18 cellular contexts compared by ENCODE assay signal in the genomic region with DNA sequence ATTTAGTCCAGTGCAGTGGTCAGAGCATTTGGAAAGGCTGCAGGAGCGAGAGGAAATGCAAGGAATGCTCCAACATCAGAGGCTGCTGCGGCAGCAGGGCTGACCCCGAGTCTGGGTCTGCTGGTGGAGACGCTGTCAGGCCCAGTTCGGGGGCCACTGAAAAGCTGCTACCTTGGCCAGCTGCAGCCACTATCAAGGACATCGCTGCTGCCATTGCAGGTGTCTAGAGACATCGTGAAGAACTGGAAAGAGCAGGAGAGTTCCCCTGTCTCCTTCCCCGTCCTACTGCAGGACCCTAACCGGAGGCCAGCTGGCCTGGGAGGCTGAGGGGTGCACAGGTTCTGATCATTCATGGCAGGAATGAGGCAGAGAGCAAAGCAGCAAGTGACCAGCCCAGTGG. TPM values are rescaled to one million over a fixed set of nuclear protein-coding genes. Genes with fewer than 3 reads are reported as not detected.
DNase-seq lines count a peak whose midpoint lies in the region; ATAC-seq, FAIRE-seq and TF ChIP-seq lines count a peak whose summit lies in the region.
"Had no signal": no experiment of that assay in that cellular context is flagged by ENCODE, and none has a peak within 500 bp of the region (broad histone marks: within the 10 kb centered on the region; RNA-seq: fewer than 3 reads in every experiment).

No MANE protein-coding gene starts in this region.

- H3K27ac ChIP-seq in SK-N-SH (ENCODE audit: low read depth in 2 of 2, low read length in 1 of 2) (no peak overlapping the region), H1 (ENCODE audit: low read depth, low read length) (no peak overlapping the region), neuronal stem cell (replicated peaks; ENCODE audit: low read length) (no peak overlapping the region), upper lobe of right lung (no peak overlapping the region)
- H3K27ac ChIP-seq: 22Rv1, BLaER1, GM23248 had no signal

- TF ChIP-seq RAD21 in SK-N-SH (IDR thresholded peaks at IDR 0.05; ENCODE audit: low read length) (no peak), H1 (IDR thresholded peaks at IDR 0.05 in 1 of 2, conservative IDR thresholded peaks at IDR 0.05 in 1 of 2; ENCODE audit: low read depth in 2 of 2, low read length in 2 of 2) (no peak)

- no peak overlapping the region for H3K9ac ChIP-seq in SK-N-SH
- H3K9ac ChIP-seq in H1 (replicated peaks in 1 of 4; ENCODE audit: extremely low read depth in 1 of 4, low read depth in 3 of 4, low read length in 3 of 4): no peak overlapping the region
- H3K9ac ChIP-seq in neuronal stem cell (ENCODE audit: low read depth, low read length, poor library complexity): no peak overlapping the region
- H3K9ac ChIP-seq: BLaER1, GM23248 had no signal

- peak overlapping the region; percentile 1; the same call in 1 of the 2 replicates for H2BK15ac ChIP-seq in H1 (ENCODE audit: low read length)
- no peak overlapping the region for H2BK15ac ChIP-seq in neuronal stem cell (ENCODE audit: low read length)

- H2BK12ac ChIP-seq in H1 (ENCODE audit: low read depth, low read length): no peak overlapping the region
- H2BK12ac ChIP-seq in neuronal stem cell (ENCODE audit: low read length): no peak overlapping the region

- intact Hi-C loops in upper lobe of right lung (cut with DNase I): no loop called here

- H4K5ac ChIP-seq in H1 (ENCODE audit: insufficient read length, low read depth, low read length): no peak overlapping the region

- TF ChIP-seq POLR2A in H1 (IDR thresholded peaks at IDR 0.05; ENCODE audit: control extremely low read depth in 1 of 2, low read depth in 2 of 2, low read length in 2 of 2): no peak

- no peaks in the 10 kb centered on the region for H3K27me3 ChIP-seq in SK-N-SH (ENCODE audit: insufficient read depth)
- H3K27me3 ChIP-seq in H1 (replicated peaks in 1 of 4; ENCODE audit: control insufficient read depth in 3 of 4, extremely low read depth in 1 of 4, insufficient read depth in 3 of 4, low read length in 3 of 4): no peaks in the 10 kb centered on the region; a peak in 1 of 7 replicates
- peaks cover 0 to 24% (median 0%) of the 10 kb centered on the region in 3 experiments for H3K27me3 ChIP-seq in neuronal stem cell (ENCODE audit: control insufficient read depth in 3 of 3, insufficient read depth in 3 of 3, low read depth in 1 of 3, low read length in 3 of 3)
- H3K27me3 ChIP-seq in upper lobe of right lung: no peaks in the 10 kb centered on the region

- no peak overlapping the region for H3K56ac ChIP-seq in H1 (replicated peaks; ENCODE audit: insufficient read length, low read depth, low read length)

- H3K18ac ChIP-seq in H1 (ENCODE audit: extremely low read depth, low read length) (no peak overlapping the region), neuronal stem cell (ENCODE audit: low read length) (peak overlapping the region; percentile 78)

- H2BK20ac ChIP-seq in H1 (ENCODE audit: low read length): no peak overlapping the region

- H3K4me3 ChIP-seq in SK-N-SH (ENCODE audit: low read depth in 2 of 2, low read length in 1 of 2) (no peak overlapping the region), H1 (ENCODE audit: extremely low read depth in 1 of 4, insufficient read depth in 2 of 4, low read depth in 3 of 4, low read length in 4 of 4) (no peak overlapping the region), neuronal stem cell (ENCODE audit: low read length in 2 of 2) (no peak overlapping the region), upper lobe of right lung (no peak overlapping the region)
- H3K4me3 ChIP-seq: BLaER1, GM23248 had no signal

- no peak for TF ChIP-seq CTCF in SK-N-SH (IDR thresholded peaks at IDR 0.05)
- no peak for TF ChIP-seq CTCF in H1 (IDR thresholded peaks at IDR 0.05; ENCODE audit: control extremely low read depth in 1 of 3, insufficient read depth in 1 of 3, low read depth in 1 of 3, low read length in 3 of 3)
- TF ChIP-seq CTCF in upper lobe of right lung (IDR thresholded peaks at IDR 0.05): no peak

- H3K14ac ChIP-seq in H1 (ENCODE audit: insufficient read length): no peak overlapping the region
- H3K14ac ChIP-seq in neuronal stem cell (ENCODE audit: low read length): no peak overlapping the region

- no peak overlapping the region for H2AFZ ChIP-seq in SK-N-SH (ENCODE audit: low read depth)
- H2AFZ ChIP-seq in H1 (ENCODE audit: low read length): no peak overlapping the region
- H2AFZ ChIP-seq in neuronal stem cell (ENCODE audit: low read length): no peak overlapping the region
- H2AFZ ChIP-seq: GM23248 had no signal

- peak; percentile 6 for DNase-seq in SK-N-SH
- DNase-seq in H1 (ENCODE audit: low read depth in 1 of 2, low spot score in 2 of 2): no peak
- no peak for DNase-seq in neuronal stem cell (ENCODE audit: low spot score)
- DNase-seq in upper lobe of right lung: peak; percentile 41
- DNase-seq in NCI-H748 (lab: John Stamatoyannopoulos, UW; ENCODE audit: unreplicated experiment): no peak
- DNase-seq in hepatic stellate cell (ENCODE audit: low spot score): no peak
- DNase-seq: AML-193; CD8-positive, alpha-beta memory T cell; GM23248; H9 had no signal

- TF ChIP-seq EP300 in SK-N-SH (IDR thresholded peaks at IDR 0.05; ENCODE audit: borderline replicate concordance in 1 of 2, low read depth in 1 of 2, low read length in 1 of 2) (no peak), H1 (IDR thresholded peaks at IDR 0.05; ENCODE audit: borderline replicate concordance in 1 of 2, low read depth in 2 of 2, low read length in 2 of 2) (no peak)

- ATAC-seq in SK-N-SH treated with all-trans-retinoic acid at 6 μM for 48 hours: no peak
- ATAC-seq in upper lobe of right lung: no peak
- no peak for ATAC-seq in esophagus mucosa

- no peak overlapping the region for H4K91ac ChIP-seq in H1 (replicated peaks; ENCODE audit: insufficient read length, low read length)
- H4K91ac ChIP-seq in neuronal stem cell (ENCODE audit: low read depth, low read length, poor library complexity): no peak overlapping the region

- POLR2A ChIA-PET in SK-N-SH (lab: Yijun Ruan, JAX) (no interaction called here), H1 (lab: Charles Lee; ENCODE audit: partially characterized antibody) (no interaction called here)

- no peaks in the 10 kb centered on the region for H3K9me3 ChIP-seq in SK-N-SH
- H3K9me3 ChIP-seq in H1 (ENCODE audit: insufficient read depth in 2 of 2, low read depth in 1 of 2, low read length in 1 of 2): no peaks in the 10 kb centered on the region
- no peaks in the 10 kb centered on the region for H3K9me3 ChIP-seq in neuronal stem cell (replicated peaks in 1 of 2; ENCODE audit: control insufficient read depth in 2 of 2, insufficient read depth in 1 of 2, low read depth in 1 of 2, low read length in 2 of 2)
- H3K9me3 ChIP-seq in upper lobe of right lung: no peaks in the 10 kb centered on the region

- 34% methylated on average over 8 of the region's 9 CpGs for WGBS in SK-N-SH (ENCODE audit: low lambda C conversion rate)
- 93% methylated on average over 9 of the region's 9 CpGs; no CpG with 5 or more reads in 1 of the 2 experiments for WGBS in H1 (ENCODE audit: extremely low coverage in 1 of 2, insufficient coverage in 1 of 2, insufficient read length in 1 of 2, insufficient replicate concordance in 2 of 2, low coverage in 1 of 2, low lambda C conversion rate in 2 of 2, missing lambda C conversion rate in 1 of 2), 2 experiments
- no CpG with 5 or more reads among the region's 9 CpGs for WGBS in neuronal stem cell (ENCODE audit: extremely low coverage in 2 of 2, insufficient read length in 2 of 2, insufficient replicate concordance in 1 of 2), 2 donors

- H2BK120ac ChIP-seq in H1 (replicated peaks; ENCODE audit: low read depth, low read length) (no peak overlapping the region), neuronal stem cell (ENCODE audit: low read depth, low read length) (no peak overlapping the region)

- H2AK5ac ChIP-seq in H1 (ENCODE audit: low read depth, low read length) (no peak overlapping the region), neuronal stem cell (ENCODE audit: low read depth, low read length) (no peak overlapping the region)

- H3K4ac ChIP-seq in H1 (replicated peaks; ENCODE audit: insufficient read length, low read depth, low read length) (no peak overlapping the region), neuronal stem cell (ENCODE audit: low read length) (no peak overlapping the region)

- H3K79me2 ChIP-seq in SK-N-SH (ENCODE audit: insufficient read depth) (no peaks in the 10 kb centered on the region), H1 (ENCODE audit: control insufficient read depth in 1 of 2, insufficient read depth in 2 of 2, low read length in 2 of 2) (no peaks in the 10 kb centered on the region)

- H2BK5ac ChIP-seq in H1 (ENCODE audit: low read depth, low read length) (no peak overlapping the region), neuronal stem cell (ENCODE audit: low read length) (no peak overlapping the region)

- H3K23ac ChIP-seq in H1 (ENCODE audit: insufficient read length) (no peak overlapping the region), neuronal stem cell (ENCODE audit: low read depth, low read length, poor library complexity) (no peak overlapping the region)

- H4K8ac ChIP-seq in H1 (ENCODE audit: extremely low read depth, insufficient read depth, low read length): no peak overlapping the region
- H4K8ac ChIP-seq in neuronal stem cell (ENCODE audit: low read depth, low read length): no peak overlapping the region

- no peaks in the 10 kb centered on the region for H3F3A ChIP-seq in SK-N-SH (replicated peaks; ENCODE audit: insufficient read depth)

- H3K4me1 ChIP-seq in SK-N-SH (ENCODE audit: control insufficient read depth in 1 of 2, insufficient read depth in 2 of 2, low read depth in 1 of 2, low read length in 1 of 2): no peaks in the 10 kb centered on the region
- peaks cover 0 to 6% (median 2%) of the 10 kb centered on the region in 4 experiments; a peak in 4 of 7 replicates for H3K4me1 ChIP-seq in H1 (replicated peaks in 1 of 4; ENCODE audit: control insufficient read depth in 3 of 4, insufficient read depth in 4 of 4, low read length in 3 of 4)
- H3K4me1 ChIP-seq in neuronal stem cell (ENCODE audit: control insufficient read depth in 2 of 2, insufficient read depth in 1 of 2, low read depth in 1 of 2, low read length in 2 of 2): no peaks in the 10 kb centered on the region
- H3K4me1 ChIP-seq in upper lobe of right lung: no peaks in the 10 kb centered on the region

- no peak overlapping the region for H3K4me2 ChIP-seq in SK-N-SH
- no peak overlapping the region for H3K4me2 ChIP-seq in H1 (ENCODE audit: insufficient read depth in 1 of 2, low read depth in 2 of 2, low read length in 2 of 2)
- no peak overlapping the region for H3K4me2 ChIP-seq in neuronal stem cell (ENCODE audit: insufficient read depth, low read length, poor library complexity, severe bottlenecking)
- H3K4me2 ChIP-seq: BLaER1 had no signal

- H3K79me1 ChIP-seq in H1 (ENCODE audit: low read depth, low read length): no peaks in the 10 kb centered on the region
- H3K79me1 ChIP-seq in neuronal stem cell (ENCODE audit: low read depth, low read length): no peaks in the 10 kb centered on the region

- no peak for FAIRE-seq in H1 (lab: Jason Lieb, UNC)
- FAIRE-seq: GM18507 had no signal

- CTCF ChIA-PET in SK-N-SH (lab: Yijun Ruan, JAX): no interaction called here
- CTCF ChIA-PET in H1 (lab: Charles Lee; ENCODE audit: partially characterized antibody): interaction anchor here (1.0 to 14.7 kb wide), 7 partner anchors 42 to 140 kb away, joined by 3 to 237 read pairs (median 3); a partner anchor contains a TSS

- H3K36me3 ChIP-seq in SK-N-SH (replicated peaks in 1 of 2; ENCODE audit: control insufficient read depth in 1 of 2, insufficient read depth in 2 of 2, low read length in 1 of 2) (no peaks in the 10 kb centered on the region), H1 (ENCODE audit: control insufficient read depth in 2 of 4, insufficient read depth in 4 of 4, low read length in 3 of 4) (no peaks in the 10 kb centered on the region), neuronal stem cell (replicated peaks in 1 of 2; ENCODE audit: control insufficient read depth in 2 of 2, insufficient read depth in 2 of 2, low read length in 2 of 2) (no peaks in the 10 kb centered on the region), upper lobe of right lung (no peaks in the 10 kb centered on the region)
- H3K36me3 ChIP-seq: BLaER1 had no signal

- H4K20me1 ChIP-seq in SK-N-SH (ENCODE audit: insufficient read depth): no peaks in the 10 kb centered on the region
- no peaks in the 10 kb centered on the region for H4K20me1 ChIP-seq in H1 (replicated peaks in 1 of 2; ENCODE audit: control insufficient read depth in 1 of 2, insufficient read depth in 2 of 2, low read length in 2 of 2)

- H3K23me2 ChIP-seq in H1 (ENCODE audit: low read depth, low read length): no peaks in the 10 kb centered on the region

- H3K9me2 ChIP-seq in SK-N-SH: no peaks in the 10 kb centered on the region

RNA-seq across cellular contexts. Expression of a gene that starts 29.5 kb away (rescaled TPM):
- not detected in 2 replicates for polyA plus RNA-seq in SK-N-SH (2012; rRNA removed)
- not detected in 2 replicates for polyA plus RNA-seq in SK-N-SH (2012; cell fraction: cytosol; rRNA removed)
- not detected in 2 replicates for polyA plus RNA-seq in SK-N-SH (2012; cell fraction: nucleus; rRNA removed)
- total RNA-seq in H1 (2021; fragmentation: NEBNext Ultra II Directional; extraction: Animal tissue kit (Norgen Biotek cat#: 25700)): 3.0 and 3.3 TPM in 2 replicates
- polyA plus RNA-seq in H1 (2011; rRNA removed): 1.0 and 2.2 TPM in 2 replicates
- 1.6 TPM for polyA plus RNA-seq in H1 (2011; cell fraction: cytosol; rRNA removed)
- 10.5 TPM for polyA plus RNA-seq in H1 (2011; cell fraction: nucleus; rRNA removed)
- 1.7 to 2.0 TPM (median 1.9 TPM) in 4 replicates for polyA plus RNA-seq in H1 (2012, experiment 1 of 2)
- polyA plus RNA-seq in H1 (2012, experiment 2 of 2): 0.84 TPM
- polyA plus RNA-seq in H1 (2013, experiment 1 of 2): 0.75 TPM
- 0.68 TPM for polyA plus RNA-seq in H1 (2013, experiment 2 of 2)
- polyA minus RNA-seq in H1 (2011; rRNA and poly(A)+ RNA removed): 1.8 and 3.0 TPM in 2 replicates
- 0.59 TPM for polyA minus RNA-seq in H1 (2011; cell fraction: cytosol; rRNA and poly(A)+ RNA removed)
- polyA minus RNA-seq in H1 (2011; cell fraction: nucleus; rRNA and poly(A)+ RNA removed): 8.6 TPM
- 0.22 TPM for polyA plus RNA-seq in neuronal stem cell (2013, experiment 1 of 2)
- polyA plus RNA-seq in neuronal stem cell (2013, experiment 2 of 2): 0.15 TPM
- total RNA-seq in upper lobe of right lung: 0.23 TPM
- total RNA-seq in esophagus mucosa: 6.4 TPM
- total RNA-seq: CD8-positive, alpha-beta memory T cell; Daoy; GM23248; HT1080 had no signal
- polyA plus RNA-seq: CD8-positive, alpha-beta memory T cell; IgD-negative memory B cell had no signal

RNA-seq across cellular contexts. Expression of a gene that starts 41.9 kb away (rescaled TPM):
- polyA plus RNA-seq in SK-N-SH (2012; rRNA removed) (not detected in 2 replicates), H1 (2011; rRNA removed) (40.7 and 67.4 TPM in 2 replicates)
- not detected in 2 replicates for polyA plus RNA-seq in SK-N-SH (2012; cell fraction: cytosol; rRNA removed)
- not detected in 2 replicates for polyA plus RNA-seq in SK-N-SH (2012; cell fraction: nucleus; rRNA removed)
- 28.8 and 31.5 TPM in 2 replicates for total RNA-seq in H1 (2021; fragmentation: NEBNext Ultra II Directional; extraction: Animal tissue kit (Norgen Biotek cat#: 25700))
- polyA plus RNA-seq in H1 (2011; cell fraction: cytosol; rRNA removed): 38.3 TPM
- polyA plus RNA-seq in H1 (2011; cell fraction: nucleus; rRNA removed): 98.5 TPM
- polyA plus RNA-seq in H1 (2012, experiment 1 of 2): 29.4 to 44.2 TPM (median 42.1 TPM) in 4 replicates
- 35.2 TPM for polyA plus RNA-seq in H1 (2012, experiment 2 of 2)
- 26.2 TPM for polyA plus RNA-seq in H1 (2013, experiment 1 of 2)
- 24.4 TPM for polyA plus RNA-seq in H1 (2013, experiment 2 of 2)
- 12.0 and 13.2 TPM in 2 replicates for polyA minus RNA-seq in H1 (2011; rRNA and poly(A)+ RNA removed)
- 20.3 TPM for polyA minus RNA-seq in H1 (2011; cell fraction: cytosol; rRNA and poly(A)+ RNA removed)
- 32.0 TPM for polyA minus RNA-seq in H1 (2011; cell fraction: nucleus; rRNA and poly(A)+ RNA removed)
- polyA plus RNA-seq in neuronal stem cell (2013, experiment 1 of 2): 6.7 TPM
- 6.7 TPM for polyA plus RNA-seq in neuronal stem cell (2013, experiment 2 of 2)
- total RNA-seq in upper lobe of right lung (6.7 TPM), esophagus mucosa (0.80 TPM)
- total RNA-seq: CD8-positive, alpha-beta memory T cell; HT1080 had no signal
- polyA plus RNA-seq: CD8-positive, alpha-beta memory T cell; IgD-negative memory B cell had no signal

Comparison
In these comparisons a context has a peak if more than half of its experiments do, and no peak if none do; other contexts are left out.
1. DNase-seq: peak in SK-N-SH (single experiment) and upper lobe of right lung (single experiment); none in H1 (0 of 2), neuronal stem cell (single experiment), NCI-H748 (single experiment) and hepatic stellate cell (single experiment).